1 cellular context compared by ENCODE assay signal in genomic region chr13:36712785-36713184, GRCh38.
TF ChIP-seq lines count a peak whose summit lies in the region.

No MANE protein-coding gene starts in this region.

TF ChIP-seq in K562, 482 proteins besides CTCF, POLR2A, EP300 and RAD21:
- TF ChIP-seq, protein P1, sequence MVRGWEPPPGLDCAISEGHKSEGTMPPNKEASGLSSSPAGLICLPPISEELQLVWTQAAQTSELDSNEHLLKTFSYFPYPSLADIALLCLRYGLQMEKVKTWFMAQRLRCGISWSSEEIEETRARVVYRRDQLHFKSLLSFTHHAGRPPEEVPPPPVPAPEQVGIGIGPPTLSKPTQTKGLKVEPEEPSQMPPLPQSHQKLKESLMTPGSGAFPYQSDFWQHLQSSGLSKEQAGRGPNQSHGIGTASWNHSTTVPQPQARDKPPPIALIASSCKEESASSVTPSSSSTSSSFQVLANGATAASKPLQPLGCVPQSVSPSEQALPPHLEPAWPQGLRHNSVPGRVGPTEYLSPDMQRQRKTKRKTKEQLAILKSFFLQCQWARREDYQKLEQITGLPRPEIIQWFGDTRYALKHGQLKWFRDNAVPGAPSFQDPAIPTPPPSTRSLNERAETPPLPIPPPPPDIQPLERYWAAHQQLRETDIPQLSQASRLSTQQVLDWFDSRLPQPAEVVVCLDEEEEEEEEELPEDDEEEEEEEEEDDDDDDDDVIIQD (CRISPR knock-in tag; IDR thresholded peaks at IDR 0.05) = no peak
- no peak for TF ChIP-seq KLF13 (tag; IDR thresholded peaks at IDR 0.05; ENCODE audit: borderline replicate concordance, low read depth)
- no peak for TF ChIP-seq ATF2 (CRISPR knock-in tag; IDR thresholded peaks at IDR 0.05)
- TF ChIP-seq NFE2 (IDR thresholded peaks at IDR 0.05; ENCODE audit: low read depth) = 0 out of 2 replicates have a peak, but pooled peaks have one; percentile 9
- no peak for TF ChIP-seq TAF7 (tag; IDR thresholded peaks at IDR 0.05)
TF ChIP-seq in K562: peak in this region for 1.
